Comparison of ENCODE assay signal across 10 cellular contexts in the genomic region with DNA sequence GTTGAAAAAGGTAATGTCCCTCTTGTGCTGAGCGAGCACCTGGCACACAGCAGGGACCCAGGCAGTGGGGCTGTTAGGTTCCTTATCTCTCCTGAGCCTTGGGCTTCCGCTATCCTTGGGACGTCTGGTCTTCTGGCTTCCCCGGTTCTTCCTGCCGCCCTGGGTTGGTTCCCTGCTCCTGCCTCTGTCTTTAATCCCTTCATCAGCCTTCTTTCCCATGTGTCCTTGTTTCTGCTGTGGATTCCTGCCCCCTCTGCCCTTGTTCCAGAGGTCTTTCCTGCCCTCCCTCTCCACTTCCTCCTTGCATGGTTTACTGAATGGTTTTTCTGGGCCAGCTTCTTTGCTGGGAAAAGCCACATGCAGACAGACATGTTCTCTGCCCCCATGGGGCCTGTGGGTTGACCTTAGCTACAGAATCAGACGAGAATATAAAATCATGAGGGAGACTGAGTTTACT. TPM values are rescaled to one million over a fixed set of nuclear protein-coding genes. Genes with fewer than 3 reads are reported as not detected.
DNase-seq lines count a peak whose midpoint lies in the region; ATAC-seq, FAIRE-seq and TF ChIP-seq lines count a peak whose summit lies in the region.
"Had no signal": no experiment of that assay in that cellular context is flagged by ENCODE, and none has a peak within 500 bp of the region (broad histone marks: within the 10 kb centered on the region; RNA-seq: fewer than 3 reads in every experiment).

No MANE protein-coding gene starts in this region.

- H3K36me3 ChIP-seq in PC-9 (ENCODE audit: low read depth): peaks cover 44% of the 10 kb centered on the region
- H3K36me3 ChIP-seq in endothelial cell of umbilical vein (ENCODE audit: control insufficient read depth in 2 of 2, extremely low read depth in 1 of 2, insufficient read depth in 2 of 2, low read length in 2 of 2): peaks cover 11 to 21% of the 10 kb centered on the region in 2 experiments

- no peak overlapping the region for H3K27ac Mint-ChIP-seq in progenitor cell of endocrine pancreas

- H3K4me2 ChIP-seq in PC-9: peak overlapping the region; percentile 92; the same call in 1 of the 2 replicates
- H3K4me2 ChIP-seq in endothelial cell of umbilical vein (ENCODE audit: insufficient read depth, low read length): peak overlapping the region; percentile 91

- H3K9me3 ChIP-seq in PC-9 (ENCODE audit: insufficient read depth, low read depth) (no peaks in the 10 kb centered on the region), endothelial cell of umbilical vein (replicated peaks; ENCODE audit: control insufficient read depth, insufficient read depth, low read length) (no peaks in the 10 kb centered on the region)

- H3K27me3 ChIP-seq in PC-9 (ENCODE audit: insufficient read depth, low read depth) (no peaks in the 10 kb centered on the region), endothelial cell of umbilical vein (ENCODE audit: control insufficient read depth in 2 of 2, insufficient read depth in 2 of 2, low read length in 2 of 2) (no peaks in the 10 kb centered on the region)

- H3K4me3 Mint-ChIP-seq in progenitor cell of endocrine pancreas (ENCODE audit: low read depth): peak overlapping the region; percentile 7

- ATAC-seq in GM19463 (IDR thresholded peaks at IDR 0.05; ENCODE audit: unreplicated experiment): no peak
- no peak for ATAC-seq in GM18873 (IDR thresholded peaks at IDR 0.05; ENCODE audit: low FRiP score, unreplicated experiment)

- no peaks in the 10 kb centered on the region for H3K9me2 ChIP-seq in PC-9 (ENCODE audit: insufficient read depth)

- peak overlapping the region; percentile 25 for H3K9ac ChIP-seq in endothelial cell of umbilical vein (replicated peaks; ENCODE audit: extremely low read depth, insufficient read depth, low read length)

- H3K79me2 ChIP-seq in PC-9 (ENCODE audit: low read depth) (peaks cover 74% of the 10 kb centered on the region), endothelial cell of umbilical vein (ENCODE audit: control insufficient read depth, insufficient read depth, low read length) (peaks cover 79% of the 10 kb centered on the region)

- BruUV-seq in PC-9 (replicated peaks; lab: Mats Ljungman, UMichigan) (no TSS peak), endothelial cell of umbilical vein (replicated peaks; lab: Mats Ljungman, UMichigan) (no TSS peak)

- POLR2A ChIA-PET in PC-9 (lab: Charles Lee; ENCODE audit: unreplicated experiment) (no interaction called here), endothelial cell of umbilical vein (lab: Charles Lee) (no interaction called here)

- intact Hi-C loops in PC-9 (cut with micrococcal nuclease; ENCODE audit: unreplicated experiment) (no loop called here), endothelial cell of umbilical vein (cut with micrococcal nuclease) (no loop called here)

- dilution Hi-C loops in endothelial cell of umbilical vein (cut with MboI; ENCODE audit: extremely low pct_ligation_motif_present, low sequenced_read_pairs): no loop called here

- H3K36me3 Mint-ChIP-seq in progenitor cell of endocrine pancreas (ENCODE audit: insufficient read depth): peaks cover 8% of the 10 kb centered on the region

- H3K4me1 ChIP-seq in PC-9 (replicated peaks; ENCODE audit: insufficient read depth) (peaks cover 20% of the 10 kb centered on the region), endothelial cell of umbilical vein (ENCODE audit: control insufficient read depth, extremely low read depth, insufficient read depth, low read length) (peaks cover 40% of the 10 kb centered on the region)

- H3K4me1 Mint-ChIP-seq in progenitor cell of endocrine pancreas (ENCODE audit: low read depth): peaks cover 25% of the 10 kb centered on the region

- no peaks in the 10 kb centered on the region for H3K9me3 Mint-ChIP-seq in progenitor cell of endocrine pancreas (ENCODE audit: low read depth)

- CTCF ChIA-PET in PC-9 (lab: Charles Lee) (no interaction called here), endothelial cell of umbilical vein (lab: Charles Lee) (interaction anchor here (1.3 kb wide), 1 partner anchor 20 kb away, joined by 3 read pairs; no protein-coding TSS in a partner anchor)

- H4K20me1 ChIP-seq in PC-9 (ENCODE audit: insufficient read depth): peaks cover 55% of the 10 kb centered on the region
- no peaks in the 10 kb centered on the region for H4K20me1 ChIP-seq in endothelial cell of umbilical vein (replicated peaks; ENCODE audit: control insufficient read depth, extremely low read depth, insufficient read depth, low read length)

- peaks cover 20% of the 10 kb centered on the region for H3F3A ChIP-seq in PC-9 (ENCODE audit: insufficient read depth, low read depth)

- peak; percentile 32 for DNase-seq in GM12865 (ENCODE audit: low read depth)
- DNase-seq in PC-9: no peak
- DNase-seq in endothelial cell of umbilical vein (ENCODE audit: low read depth, low spot score): peak; percentile 67
- no peak for DNase-seq in progenitor cell of endocrine pancreas (ENCODE audit: low spot score, unreplicated experiment)
- DNase-seq in activated CD4-positive, CD25-positive, alpha-beta regulatory T cell (lab: John Stamatoyannopoulos, UW): no peak
- DNase-seq: NCI-H1694 had no signal

- TF ChIP-seq POLR2A in endothelial cell of umbilical vein (IDR thresholded peaks at IDR 0.05; ENCODE audit: low read depth, low read length): no peak

- H2AFZ ChIP-seq in PC-9: no peak overlapping the region
- no peak overlapping the region for H2AFZ ChIP-seq in endothelial cell of umbilical vein (ENCODE audit: low read depth, low read length)

- no peaks in the 10 kb centered on the region for H3K27me3 Mint-ChIP-seq in progenitor cell of endocrine pancreas

- no peak overlapping the region for H3K27ac ChIP-seq in PC-9
- peak overlapping the region; percentile 47 for H3K27ac ChIP-seq in endothelial cell of umbilical vein (ENCODE audit: insufficient read depth, low read depth, low read length)

- peak; percentile 94 for FAIRE-seq in endothelial cell of umbilical vein (lab: Jason Lieb, UNC)
- FAIRE-seq: TTC549 had no signal

- H3K4me3 ChIP-seq in GM12865 (ENCODE audit: low read depth, low read length): peak overlapping the region; percentile 96
- no peak overlapping the region for H3K4me3 ChIP-seq in PC-9
- peak overlapping the region in 1 of 3 experiments; percentile 38 for H3K4me3 ChIP-seq in endothelial cell of umbilical vein (replicated peaks in 1 of 3; ENCODE audit: insufficient read depth in 1 of 3, low read depth in 1 of 3, low read length in 3 of 3)
- H3K4me3 ChIP-seq: lung had no signal

- H3K9me1 ChIP-seq in endothelial cell of umbilical vein (replicated peaks; ENCODE audit: control insufficient read depth, extremely low read depth, insufficient read depth, low read length): no peaks in the 10 kb centered on the region

- no peak for TF ChIP-seq CTCF in GM12865 (IDR thresholded peaks at IDR 0.05; ENCODE audit: insufficient read depth, low read depth, low read length, missing control alignments)
- TF ChIP-seq CTCF in PC-9 (conservative IDR thresholded peaks at IDR 0.05): no peak
- TF ChIP-seq CTCF in endothelial cell of umbilical vein (IDR thresholded peaks at IDR 0.05; ENCODE audit: extremely low read depth in 1 of 2, insufficient read depth in 1 of 2, low read depth in 1 of 2, low read length in 2 of 2): no peak
- no peak for TF ChIP-seq CTCF in progenitor cell of endocrine pancreas (IDR thresholded peaks at IDR 0.05; ENCODE audit: unreplicated experiment)

RNA-seq across cellular contexts. Expression of gene EPN1, which starts 2.6 kb away (rescaled TPM):
- total RNA-seq in PC-9 (2021) (232 and 274 TPM in 2 replicates), endothelial cell of umbilical vein (133 and 138 TPM in 2 replicates), progenitor cell of endocrine pancreas (115 and 118 TPM in 2 replicates)
- 76.9 and 87.2 TPM in 2 replicates for polyA plus RNA-seq in endothelial cell of umbilical vein
- 52.2 and 91.9 TPM in 2 replicates for polyA plus RNA-seq in endothelial cell of umbilical vein (2011; cell fraction: cytosol; rRNA removed)
- 37.8 and 43.7 TPM in 2 replicates for polyA plus RNA-seq in endothelial cell of umbilical vein (2011; cell fraction: nucleus; rRNA removed)
- polyA plus RNA-seq in endothelial cell of umbilical vein (2012): 70.3 and 107 TPM in 2 replicates
- polyA minus RNA-seq in endothelial cell of umbilical vein: 47.2 and 66.9 TPM in 2 replicates
- polyA minus RNA-seq in endothelial cell of umbilical vein (2011; cell fraction: cytosol; rRNA and poly(A)+ RNA removed): 90.8 TPM
- 11.7 and 23.9 TPM in 2 replicates for polyA minus RNA-seq in endothelial cell of umbilical vein (2011; cell fraction: nucleus; rRNA and poly(A)+ RNA removed)

RNA-seq across cellular contexts. Expression of gene U2AF2, which starts 22.8 kb away (rescaled TPM):
- total RNA-seq in PC-9 (2021) (252 and 323 TPM in 2 replicates), endothelial cell of umbilical vein (246 and 259 TPM in 2 replicates), progenitor cell of endocrine pancreas (275 and 281 TPM in 2 replicates)
- polyA plus RNA-seq in endothelial cell of umbilical vein: 173 and 183 TPM in 2 replicates
- polyA plus RNA-seq in endothelial cell of umbilical vein (2011; cell fraction: cytosol; rRNA removed): 207 and 211 TPM in 2 replicates
- 352 and 403 TPM in 2 replicates for polyA plus RNA-seq in endothelial cell of umbilical vein (2011; cell fraction: nucleus; rRNA removed)
- 162 and 163 TPM in 2 replicates for polyA plus RNA-seq in endothelial cell of umbilical vein (2012)
- polyA minus RNA-seq in endothelial cell of umbilical vein: 106 and 117 TPM in 2 replicates
- 100.0 TPM for polyA minus RNA-seq in endothelial cell of umbilical vein (2011; cell fraction: cytosol; rRNA and poly(A)+ RNA removed)
- polyA minus RNA-seq in endothelial cell of umbilical vein (2011; cell fraction: nucleus; rRNA and poly(A)+ RNA removed): 83.5 and 131 TPM in 2 replicates

RNA-seq across cellular contexts. Expression of gene CCDC106, which starts 29.6 kb away (rescaled TPM):
- 3.2 and 6.7 TPM in 2 replicates for total RNA-seq in PC-9 (2021)
- 11.8 and 13.2 TPM in 2 replicates for total RNA-seq in endothelial cell of umbilical vein
- 12.0 and 17.8 TPM in 2 replicates for polyA plus RNA-seq in endothelial cell of umbilical vein
- polyA plus RNA-seq in endothelial cell of umbilical vein (2011; cell fraction: cytosol; rRNA removed): 6.7 and 12.5 TPM in 2 replicates
- polyA plus RNA-seq in endothelial cell of umbilical vein (2011; cell fraction: nucleus; rRNA removed): 11.5 and 13.9 TPM in 2 replicates
- polyA plus RNA-seq in endothelial cell of umbilical vein (2012): 7.3 and 12.6 TPM in 2 replicates
- polyA minus RNA-seq in endothelial cell of umbilical vein: 2.5 and 2.6 TPM in 2 replicates
- polyA minus RNA-seq in endothelial cell of umbilical vein (2011; cell fraction: cytosol; rRNA and poly(A)+ RNA removed): 3.7 TPM
- 1.5 and 2.7 TPM in 2 replicates for polyA minus RNA-seq in endothelial cell of umbilical vein (2011; cell fraction: nucleus; rRNA and poly(A)+ RNA removed)
- total RNA-seq in progenitor cell of endocrine pancreas: 23.0 and 23.9 TPM in 2 replicates

RNA-seq across cellular contexts. Expression of gene ZNF581, which starts 34.2 kb away (rescaled TPM):
- total RNA-seq in PC-9 (2021) (53.5 and 81.9 TPM in 2 replicates), endothelial cell of umbilical vein (27.8 and 31.4 TPM in 2 replicates), progenitor cell of endocrine pancreas (38.8 and 40.1 TPM in 2 replicates)
- polyA plus RNA-seq in endothelial cell of umbilical vein: 32.3 and 37.0 TPM in 2 replicates
- polyA plus RNA-seq in endothelial cell of umbilical vein (2011; cell fraction: cytosol; rRNA removed): 24.2 and 31.0 TPM in 2 replicates
- polyA plus RNA-seq in endothelial cell of umbilical vein (2011; cell fraction: nucleus; rRNA removed): 9.1 and 13.7 TPM in 2 replicates
- 25.4 and 37.5 TPM in 2 replicates for polyA plus RNA-seq in endothelial cell of umbilical vein (2012)
- polyA minus RNA-seq in endothelial cell of umbilical vein: 17.1 and 24.4 TPM in 2 replicates
- 13.7 TPM for polyA minus RNA-seq in endothelial cell of umbilical vein (2011; cell fraction: cytosol; rRNA and poly(A)+ RNA removed)
- polyA minus RNA-seq in endothelial cell of umbilical vein (2011; cell fraction: nucleus; rRNA and poly(A)+ RNA removed): 2.8 and 4.9 TPM in 2 replicates

RNA-seq across cellular contexts. Expression of gene ZNF580, which starts 36.8 kb away (rescaled TPM):
- total RNA-seq in PC-9 (2021): 56.6 and 64.7 TPM in 2 replicates
- total RNA-seq in endothelial cell of umbilical vein: 32.5 and 41.1 TPM in 2 replicates
- polyA plus RNA-seq in endothelial cell of umbilical vein: 13.7 and 16.9 TPM in 2 replicates
- 11.2 and 16.6 TPM in 2 replicates for polyA plus RNA-seq in endothelial cell of umbilical vein (2011; cell fraction: cytosol; rRNA removed)
- polyA plus RNA-seq in endothelial cell of umbilical vein (2011; cell fraction: nucleus; rRNA removed): 22.6 and 26.6 TPM in 2 replicates
- 25.0 and 30.3 TPM in 2 replicates for polyA plus RNA-seq in endothelial cell of umbilical vein (2012)
- 7.4 and 10.2 TPM in 2 replicates for polyA minus RNA-seq in endothelial cell of umbilical vein
- 12.2 TPM for polyA minus RNA-seq in endothelial cell of umbilical vein (2011; cell fraction: cytosol; rRNA and poly(A)+ RNA removed)
- 4.6 and 8.8 TPM in 2 replicates for polyA minus RNA-seq in endothelial cell of umbilical vein (2011; cell fraction: nucleus; rRNA and poly(A)+ RNA removed)
- total RNA-seq in progenitor cell of endocrine pancreas: 45.9 and 46.2 TPM in 2 replicates

Comparison
In these comparisons a context has a peak if more than half of its experiments do, and no peak if none do; other contexts are left out.
1. DNase-seq: peak in GM12865 (single experiment) and endothelial cell of umbilical vein (single experiment); none in PC-9 (0 of 2), progenitor cell of endocrine pancreas (single experiment) and activated CD4-positive, CD25-positive, alpha-beta regulatory T cell (0 of 4).